ENCODE assay signal across 8 cellular contexts in the genomic region with DNA sequence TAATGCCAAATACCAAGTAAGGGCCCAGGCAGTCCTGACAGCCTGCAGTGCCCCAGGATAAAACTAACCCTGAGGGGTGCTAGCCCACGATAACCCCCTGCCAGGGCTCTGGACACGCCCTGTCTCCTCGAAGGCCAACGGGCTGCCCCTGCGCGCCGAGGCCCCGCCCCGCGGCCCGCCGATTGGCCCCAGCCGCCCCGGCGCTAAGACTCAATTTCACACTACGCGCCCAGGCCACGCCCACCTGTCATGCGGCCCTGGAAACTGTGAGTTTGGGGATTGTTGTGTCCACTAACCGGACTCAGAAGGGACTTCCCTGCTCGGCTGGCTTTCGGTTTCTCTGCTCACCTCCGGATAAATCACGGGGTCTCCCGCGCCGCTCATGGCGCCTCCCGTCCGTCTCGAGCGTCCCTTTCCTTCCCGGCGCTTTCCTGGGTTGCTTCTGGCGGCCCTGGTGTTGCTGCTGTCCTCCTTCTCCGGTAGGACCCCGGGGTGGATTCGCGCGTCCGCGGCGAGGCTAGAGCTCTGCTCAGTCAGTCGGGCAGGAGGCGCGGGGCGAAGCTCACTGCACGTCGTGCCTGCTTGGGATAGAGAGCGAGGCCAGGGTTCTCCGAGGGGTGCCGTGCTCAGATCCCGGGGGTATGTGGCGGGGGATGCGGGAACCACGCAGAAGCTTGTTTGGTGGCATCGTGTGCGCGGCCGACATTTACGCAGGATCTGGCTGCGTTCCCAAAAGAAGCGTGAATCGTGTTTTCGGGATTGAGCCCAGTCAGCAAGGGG. TPM values are rescaled to one million over a fixed set of nuclear protein-coding genes. Genes with fewer than 3 reads are reported as not detected.
A peak's percentile ranks its signal among the peaks of the same experiment; 100 is the strongest.
DNase-seq lines count a peak whose midpoint lies in the region; ATAC-seq and TF ChIP-seq lines count a peak whose summit lies in the region.

Gene CR1L (plus strand): TSS at position 282 of the 780 bp plus-strand sequence. CDS start 101 bp downstream, at position 383.

- no peak for TF ChIP-seq CTCF in BE2C (IDR thresholded peaks at IDR 0.05; ENCODE audit: low read depth, low read length)
- no peak for TF ChIP-seq CTCF in HL-60 (IDR thresholded peaks at IDR 0.05; ENCODE audit: insufficient read depth, low read length)
- no peak for TF ChIP-seq CTCF in WI38 (IDR thresholded peaks at IDR 0.05; ENCODE audit: low read depth, low read length)
- TF ChIP-seq CTCF in breast epithelium (IDR thresholded peaks at IDR 0.05): no peak

- DNase-seq in BE2C (peak; percentile 83), HL-60 (ENCODE audit: low read depth in 1 of 2, low spot score in 1 of 2) (peak; percentile 10 to 30), breast epithelium (ENCODE audit: low spot score in 2 of 2) (peak; percentile 71 to 78), iPS-NIHi11 (ENCODE audit: low spot score) (peak; percentile 92), NAMALWA (ENCODE audit: low spot score) (no peak)
- DNase-seq in stimulated activated CD4-positive, alpha-beta T cell treated with anti-CD3 and anti-CD28 coated beads, Interleukin-15, amount 100 ng/mL, for 1 hour (ENCODE audit: low read depth in 1 of 2, low spot score in 1 of 2): peak; percentile 38 to 60

- H3K27me3 ChIP-seq in BE2C (peaks cover 61% of the 10 kb centered on the region), HL-60 (ENCODE audit: insufficient read depth, poor library complexity, severe bottlenecking) (peaks cover 3% of the 10 kb centered on the region), breast epithelium (no peaks in the 10 kb centered on the region)

- no peaks in the 10 kb centered on the region for H3K9me3 ChIP-seq in BE2C
- H3K9me3 ChIP-seq in breast epithelium: no peaks in the 10 kb centered on the region

- no peaks in the 10 kb centered on the region for H3K36me3 ChIP-seq in BE2C
- no peaks in the 10 kb centered on the region for H3K36me3 ChIP-seq in breast epithelium

- no peak for TF ChIP-seq POLR2A in breast epithelium (IDR thresholded peaks at IDR 0.05)

- intact Hi-C loops in breast epithelium (cut with DNase I; ENCODE audit: low total_unique reads): no loop called here

- H3K4me3 ChIP-seq in BE2C (ENCODE audit: low read depth, low read length): peak within 1 kb of the TSS; percentile 66
- H3K4me3 ChIP-seq in HL-60 (replicated peaks; ENCODE audit: insufficient read depth, low read length): peak within 1 kb of the TSS; percentile 54
- peak within 1 kb of the TSS; percentile 65 for H3K4me3 ChIP-seq in WI38 (ENCODE audit: low read depth, low read length)
- peak within 1 kb of the TSS; percentile 51 to 76 (median 58) for H3K4me3 ChIP-seq in breast epithelium

- H3K4me1 ChIP-seq in BE2C (no peaks in the 10 kb centered on the region), breast epithelium (no peaks in the 10 kb centered on the region)

- H3K27ac ChIP-seq in HL-60 (replicated peaks): no peak within 1 kb of the TSS
- no peak within 1 kb of the TSS for H3K27ac ChIP-seq in breast epithelium

- ATAC-seq in GM19438 (IDR thresholded peaks at IDR 0.05; ENCODE audit: low read depth, unreplicated experiment): peak; percentile 82

RNA-seq across cellular contexts. Expression of gene CR1L, which starts in this region (rescaled TPM):
- not detected for polyA plus RNA-seq in BE2C (2012; ENCODE audit: insufficient read depth, insufficient read length, low read depth)
- not detected for total RNA-seq in breast epithelium

Comparison
In these comparisons a context has a peak if more than half of its experiments do, and no peak if none do; other contexts are left out.
1. Peak in DNase-seq and H3K4me3 ChIP-seq in breast epithelium; RNA of the gene not detected or under 1 TPM.